8 cellular contexts compared by ENCODE assay signal in the genomic region with DNA sequence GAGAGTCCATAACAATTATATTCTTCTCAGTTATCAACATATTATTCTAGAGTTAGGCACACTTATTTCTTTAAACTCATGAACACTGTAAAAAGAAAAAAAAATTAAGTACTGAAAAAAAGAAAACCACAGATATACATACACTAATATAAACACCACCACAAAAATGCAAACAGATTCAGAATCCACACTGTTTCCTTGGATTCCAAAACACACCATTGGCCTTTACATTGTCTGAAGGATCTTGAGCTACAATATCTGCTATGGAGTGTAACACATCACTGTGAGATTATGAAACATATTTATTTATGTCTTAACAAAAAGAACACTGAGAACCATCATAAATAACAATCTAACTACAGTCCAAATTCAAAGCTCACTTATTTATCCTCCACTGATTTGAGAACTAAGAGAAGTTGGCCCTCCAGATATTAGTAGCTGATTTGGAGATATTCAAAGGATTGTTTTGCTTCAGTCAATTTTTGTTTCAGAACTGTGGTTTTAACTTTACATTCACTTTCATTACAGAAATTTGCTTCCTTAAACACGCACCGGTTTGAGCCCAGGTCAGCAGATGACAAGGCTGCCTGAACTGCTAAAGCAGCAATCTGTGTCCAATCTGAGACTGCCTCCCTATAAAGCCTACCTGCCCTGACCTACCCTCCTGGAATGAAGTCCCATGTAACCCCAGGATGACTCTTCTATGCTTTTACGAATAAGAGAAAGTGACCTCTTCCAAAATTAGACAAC. TPM values are rescaled to one million over a fixed set of nuclear protein-coding genes. Genes with fewer than 3 reads are reported as not detected.
DNase-seq lines count a peak whose midpoint lies in the region; ATAC-seq and TF ChIP-seq lines count a peak whose summit lies in the region.

No MANE protein-coding gene starts in this region.

- peak overlapping the region; percentile 83 for H3K4me3 Mint-ChIP-seq in activated CD8-positive, alpha-beta T cell treated with anti-CD3 and anti-CD28 coated beads, Interleukin-2, amount 10 ng/mL, durations not matched to agents 7 days and 5 days

- no peak overlapping the region for H4K8ac ChIP-seq in mesendoderm (ENCODE audit: low read depth, low read length)

- no peak for TF ChIP-seq CTCF in tibial nerve (IDR thresholded peaks at IDR 0.05)

- H3K4me1 ChIP-seq in mesendoderm (ENCODE audit: control insufficient read depth, low read depth, low read length), result peaks cover 6% of the 10 kb centered on the region
- H3K4me1 ChIP-seq in tibial nerve, result peaks cover 0 to 16% (median 2%) of the 10 kb centered on the region in 4 donors

- CTCF ChIA-PET in activated CD8-positive, alpha-beta T cell treated with anti-CD3 and anti-CD28 coated beads, Interleukin-2, amount 10 ng/mL, durations not matched to agents 7 days and 5 days (lab: Charles Lee), result interaction anchor here (1.2 to 1.3 kb wide), 2 partner anchors 37 to 82 kb away, joined by 3 to 6 read pairs; no protein-coding TSS in a partner anchor

- no peak overlapping the region for H3K4me2 ChIP-seq in mesendoderm (ENCODE audit: low read length)

- H3K9me3 ChIP-seq in tibial nerve, result no peaks in the 10 kb centered on the region

- H4K5ac ChIP-seq in mesendoderm (ENCODE audit: low read length), result no peak overlapping the region

- peaks cover 6% of the 10 kb centered on the region for H3K36me3 Mint-ChIP-seq in activated CD8-positive, alpha-beta T cell treated with anti-CD3 and anti-CD28 coated beads, Interleukin-2, amount 10 ng/mL, durations not matched to agents 7 days and 5 days (ENCODE audit: low read depth)

- WGBS in mesendoderm (ENCODE audit: extremely low coverage, insufficient coverage, low lambda C conversion rate), result no CpG with 5 or more reads among the region's 3 CpGs
- WGBS in tibial nerve, 2 donors, result 84% methylated on average over 3 of the region's 3 CpGs

- H3K27ac ChIP-seq in mesendoderm (ENCODE audit: low read depth, low read length) (no peak overlapping the region), tibial nerve (peak overlapping the region in 1 of 4 donors; percentile 84)

- no peak overlapping the region for H3K56ac ChIP-seq in mesendoderm (ENCODE audit: low read length)

- H3K23ac ChIP-seq in mesendoderm (ENCODE audit: low read length), result no peak overlapping the region

- H2BK5ac ChIP-seq in mesendoderm (ENCODE audit: low read length), result no peak overlapping the region

- H3K27ac Mint-ChIP-seq in activated CD8-positive, alpha-beta T cell treated with anti-CD3 and anti-CD28 coated beads, Interleukin-2, amount 10 ng/mL, durations not matched to agents 7 days and 5 days, result peak overlapping the region; percentile 78

- H2AK5ac ChIP-seq in mesendoderm (ENCODE audit: low read length), result no peak overlapping the region

- H3K79me1 ChIP-seq in mesendoderm (ENCODE audit: low read length), result no peaks in the 10 kb centered on the region

- H2BK120ac ChIP-seq in mesendoderm (ENCODE audit: low read depth, low read length), result no peak overlapping the region

- H3K36me3 ChIP-seq in mesendoderm (ENCODE audit: control insufficient read depth, insufficient read depth, low read length) (no peaks in the 10 kb centered on the region), tibial nerve (no peaks in the 10 kb centered on the region)

- H3K4me3 ChIP-seq in mesendoderm (ENCODE audit: low read length) (no peak overlapping the region), tibial nerve (peak overlapping the region in 1 of 4 donors; percentile 79)

- H3K79me2 ChIP-seq in mesendoderm (ENCODE audit: control insufficient read depth, insufficient read depth, low read length), result no peaks in the 10 kb centered on the region

- TF ChIP-seq EP300 in tibial nerve (IDR thresholded peaks at IDR 0.05), result no peak

- ATAC-seq in HG03064 (IDR thresholded peaks at IDR 0.05; ENCODE audit: low read depth, unreplicated experiment), result peak; percentile 77
- ATAC-seq in activated CD8-positive, alpha-beta T cell treated with anti-CD3 and anti-CD28 coated beads, Interleukin-2, amount 10 ng/mL, durations not matched to agents 7 days and 5 days, result peak; percentile 45

- POLR2A ChIA-PET in activated CD8-positive, alpha-beta T cell treated with anti-CD3 and anti-CD28 coated beads, Interleukin-2, amount 10 ng/mL, durations not matched to agents 7 days and 5 days (lab: Charles Lee), result interaction anchor here (0.8 to 3.5 kb wide), 2 partner anchors 14 to 47 kb away, joined by 3 to 12 read pairs; partner anchors contain the start of gene CDK1

- peak overlapping the region; percentile 1 for H3K9ac ChIP-seq in mesendoderm (ENCODE audit: low read length)

- peak; percentile 72 for DNase-seq in activated effector memory CD4-positive, alpha-beta T cell treated with anti-CD3 and anti-CD28 coated beads, Interleukin-2, amount 50 U/mL, for 16 hours
- no peak for DNase-seq in activated effector memory CD4-positive, alpha-beta T cell treated with Interleukin-2 at 50 U/mL for 16 hours
- DNase-seq in activated CD8-positive, alpha-beta T cell treated with anti-CD3 and anti-CD28 coated beads, Interleukin-2, amount 10 ng/mL, durations not matched to agents 7 days and 5 days, result peak; percentile 48
- no peak for DNase-seq in mesendoderm
- DNase-seq in NCI-H526 (lab: John Stamatoyannopoulos, UW), result no peak
- DNase-seq in NCI-H526 treated with DMSO at 0.1 percent for 48 hours (lab: John Stamatoyannopoulos, UW), result no peak
- DNase-seq in tibial nerve (ENCODE audit: low spot score in 2 of 2), result no peak

- H3K27me3 ChIP-seq in mesendoderm (ENCODE audit: insufficient read depth, low read length, poor library complexity) (no peaks in the 10 kb centered on the region), tibial nerve (peaks cover 0 to 47% of the 10 kb centered on the region in 2 donors)

- no peak overlapping the region for H3K18ac ChIP-seq in mesendoderm (ENCODE audit: low read length)

- H3K27me3 Mint-ChIP-seq in activated CD8-positive, alpha-beta T cell treated with anti-CD3 and anti-CD28 coated beads, Interleukin-2, amount 10 ng/mL, durations not matched to agents 7 days and 5 days (ENCODE audit: low read depth), result peaks cover 20% of the 10 kb centered on the region

- peaks cover 53% of the 10 kb centered on the region for H3K4me1 Mint-ChIP-seq in activated CD8-positive, alpha-beta T cell treated with anti-CD3 and anti-CD28 coated beads, Interleukin-2, amount 10 ng/mL, durations not matched to agents 7 days and 5 days (ENCODE audit: low read depth)

- H2BK15ac ChIP-seq in mesendoderm (replicated peaks; ENCODE audit: low read depth), result no peak overlapping the region

- TF ChIP-seq POLR2A in tibial nerve (IDR thresholded peaks at IDR 0.05), result no peak

- H3K9me3 Mint-ChIP-seq in activated CD8-positive, alpha-beta T cell treated with anti-CD3 and anti-CD28 coated beads, Interleukin-2, amount 10 ng/mL, durations not matched to agents 7 days and 5 days (ENCODE audit: insufficient read depth), result no peaks in the 10 kb centered on the region

- H3K4ac ChIP-seq in mesendoderm (ENCODE audit: low read depth, low read length), result no peak overlapping the region

RNA-seq across cellular contexts. Expression of gene CDK1, which starts 47.0 kb away (rescaled TPM):
- total RNA-seq in activated CD8-positive, alpha-beta T cell treated with anti-CD3 and anti-CD28 coated beads, Interleukin-2, amount 10 ng/mL, durations not matched to agents 7 days and 5 days, result 100 to 1,000 TPM; 131 to 147 TPM
- polyA plus RNA-seq in mesendoderm (2013, experiment 1 of 2), result 80.6 TPM
- polyA plus RNA-seq in mesendoderm (2013, experiment 2 of 2), result 81.4 TPM
- 1 to 10 TPM in 3 of 4 donors, under 1 TPM in 1; 0.66 to 3.5 (median 3.0) TPM for total RNA-seq in tibial nerve

Comparison
In these comparisons a context has a peak if more than half of its experiments do, and no peak if none do; other contexts are left out.
1. DNase-seq: peak in activated effector memory CD4-positive, alpha-beta T cell treated with anti-CD3 and anti-CD28 coated beads, Interleukin-2, amount 50 U/mL, for 16 hours (single experiment) and activated CD8-positive, alpha-beta T cell treated with anti-CD3 and anti-CD28 coated beads, Interleukin-2, amount 10 ng/mL, durations not matched to agents 7 days and 5 days (single experiment); none in activated effector memory CD4-positive, alpha-beta T cell treated with Interleukin-2 at 50 U/mL for 16 hours (single experiment), mesendoderm (single experiment), NCI-H526 (0 of 2), NCI-H526 treated with DMSO at 0.1 percent for 48 hours (single experiment) and tibial nerve (0 of 2).
2. RNA of gene CDK1, which starts 47.0 kb away (total RNA-seq): 131 to 147 TPM in activated CD8-positive, alpha-beta T cell treated with anti-CD3 and anti-CD28 coated beads, Interleukin-2, amount 10 ng/mL, durations not matched to agents 7 days and 5 days; 0.66 to 3.5 TPM in tibial nerve; every median in the first group is over 10 times any median in the second.